In genomic region chr19:52028780-52029123, GRCh38 we compare ENCODE assay signal across 8 cellular contexts. TPM values are rescaled to one million over a fixed set of nuclear protein-coding genes. Genes with fewer than 3 reads are reported as not detected.
DNase-seq lines count a peak whose midpoint lies in the region; ATAC-seq, FAIRE-seq and TF ChIP-seq lines count a peak whose summit lies in the region.

No MANE protein-coding gene starts in this region.

- no peak overlapping the region for H3K4ac ChIP-seq in mesenchymal stem cell (ENCODE audit: low read depth in 1 of 2, low read length in 2 of 2)

- H3K4me3 ChIP-seq in AG04450 (ENCODE audit: low read depth, low read length) (peak overlapping the region; percentile 96), bronchial epithelial cell (ENCODE audit: low read depth, low read length) (peak overlapping the region; percentile 43), mesenchymal stem cell (ENCODE audit: insufficient read depth in 1 of 2, low read depth in 1 of 2, low read length in 2 of 2) (peak overlapping the region; percentile 89 to 93), aorta (ENCODE audit: low read length in 2 of 2) (peak overlapping the region; percentile 20 to 79)

- no peak for DNase-seq in AG04450 (ENCODE audit: low read depth, low spot score)
- DNase-seq in KG1 (lab: John Stamatoyannopoulos, UW): peak; percentile 68
- no peak for DNase-seq in bronchial epithelial cell (ENCODE audit: low read depth)
- no peak for DNase-seq in mesenchymal stem cell
- DNase-seq in aorta: no peak
- DNase-seq in activated CD4-positive, alpha-beta T cell treated with anti-CD3 and anti-CD28 coated beads for 48 hours: no peak
- DNase-seq in KBM-7: no peak

- H4K91ac ChIP-seq in mesenchymal stem cell (ENCODE audit: low read length): no peak overlapping the region

- peak; percentile 26 for ATAC-seq in GM19452 (IDR thresholded peaks at IDR 0.05; ENCODE audit: unreplicated experiment)
- ATAC-seq in aorta (ENCODE audit: low FRiP score): peak; percentile 56

- H3K18ac ChIP-seq in mesenchymal stem cell (ENCODE audit: low read depth in 1 of 2, low read length in 2 of 2): peak overlapping the region; percentile 22 to 97

- H3K27me3 ChIP-seq in AG04450 (ENCODE audit: control insufficient read depth, insufficient read depth, low read length): no peaks in the 10 kb centered on the region
- H3K27me3 ChIP-seq in bronchial epithelial cell (ENCODE audit: control insufficient read depth, insufficient read depth, low read length): no peaks in the 10 kb centered on the region
- no peaks in the 10 kb centered on the region for H3K27me3 ChIP-seq in mesenchymal stem cell (ENCODE audit: control insufficient read depth in 1 of 2, insufficient read depth in 1 of 2, low read length in 2 of 2)
- no peaks in the 10 kb centered on the region for H3K27me3 ChIP-seq in aorta (ENCODE audit: control insufficient read depth in 1 of 2, insufficient read depth in 2 of 2, low read length in 1 of 2)

- peak overlapping the region; percentile 98 for H3K9ac ChIP-seq in mesenchymal stem cell (ENCODE audit: low read length)

- no peak overlapping the region for H2BK120ac ChIP-seq in mesenchymal stem cell (ENCODE audit: low read depth, low read length)

- H3K4me1 ChIP-seq in mesenchymal stem cell (ENCODE audit: control insufficient read depth, insufficient read depth, low read depth, low read length): no peaks in the 10 kb centered on the region
- H3K4me1 ChIP-seq in aorta (ENCODE audit: control insufficient read depth in 1 of 2, insufficient read depth in 2 of 2, low read length in 2 of 2): peaks cover 0 to 5% of the 10 kb centered on the region in 2 donors

- H3K9me3 ChIP-seq in AG04450 (ENCODE audit: control insufficient read depth, insufficient read depth, low read length) (peaks cover 25% of the 10 kb centered on the region), mesenchymal stem cell (ENCODE audit: control insufficient read depth, low read length) (peaks cover 50% of the 10 kb centered on the region), aorta (ENCODE audit: control insufficient read depth, low read length) (peaks cover 15% of the 10 kb centered on the region)

- H2BK15ac ChIP-seq in mesenchymal stem cell (ENCODE audit: low read depth, poor library complexity, severe bottlenecking): no peak overlapping the region

- POLR2A ChIA-PET in AG04450 (lab: Yijun Ruan, JAX): interaction anchor here (0.6 to 1.2 kb wide), 5 partner anchors 20 to 673 kb away, joined by 3 to 6 read pairs (median 4); partner anchors contain the start of gene ZNF432

- peak overlapping the region; percentile 6 for H2BK5ac ChIP-seq in mesenchymal stem cell (ENCODE audit: low read depth, low read length, poor library complexity, severe bottlenecking)

- H2BK12ac ChIP-seq in mesenchymal stem cell (ENCODE audit: low read length in 2 of 2): no peak overlapping the region

- 10% methylated on average over 4 of the region's 5 CpGs for WGBS in mesenchymal stem cell
- WGBS in aorta, 2 donors: 12 to 15% methylated on average over 5 of the region's 5 CpGs

- in situ Hi-C loops in KBM-7 (cut with MboI; ENCODE audit: low pct_unique_long_range_greater_than_20kb, low sequenced_read_pairs): no loop called here

- peaks cover 6% of the 10 kb centered on the region for H3K36me3 ChIP-seq in bronchial epithelial cell (ENCODE audit: control insufficient read depth, insufficient read depth, low read length)
- H3K36me3 ChIP-seq in mesenchymal stem cell (ENCODE audit: control insufficient read depth in 1 of 2, insufficient read depth in 2 of 2, low read depth in 1 of 2, low read length in 2 of 2): peaks cover 20 to 42% of the 10 kb centered on the region in 2 experiments
- peaks cover 9 to 21% of the 10 kb centered on the region in 2 donors for H3K36me3 ChIP-seq in aorta (ENCODE audit: control insufficient read depth in 1 of 2, insufficient read depth in 2 of 2, low read length in 1 of 2)

- intact Hi-C loops in aorta (cut with DNase I): loop anchor here in 1 of 2 donors (5.0 kb wide), 1 partner anchor 41 kb away; the partner anchor contains the start of gene ZNF350

- no peak overlapping the region for H3K14ac ChIP-seq in mesenchymal stem cell (ENCODE audit: low read length in 2 of 2)

- H3K4me2 ChIP-seq in mesenchymal stem cell (ENCODE audit: low read length, poor library complexity, severe bottlenecking): peak overlapping the region; percentile 90

- FAIRE-seq in bronchial epithelial cell (lab: Jason Lieb, UNC): no peak

- peak overlapping the region; percentile 6 for H2AFZ ChIP-seq in mesenchymal stem cell (ENCODE audit: low read depth, low read length)

- H2AK5ac ChIP-seq in mesenchymal stem cell (ENCODE audit: low read length, severe bottlenecking): no peak overlapping the region

- CTCF ChIA-PET in AG04450 (lab: Charles Lee): no interaction called here

- peaks cover 18% of the 10 kb centered on the region for H3K79me1 ChIP-seq in mesenchymal stem cell (replicated peaks; ENCODE audit: low read length, poor library complexity, severe bottlenecking)

- H3K23ac ChIP-seq in mesenchymal stem cell (ENCODE audit: low read length in 2 of 2): no peak overlapping the region

- TF ChIP-seq CTCF in AG04450 (IDR thresholded peaks at IDR 0.05; ENCODE audit: low read depth, low read length): no peak
- TF ChIP-seq CTCF in bronchial epithelial cell (IDR thresholded peaks at IDR 0.05; ENCODE audit: insufficient read depth, low read length, severe bottlenecking): no peak

- H3K27ac ChIP-seq in AG04450 (ENCODE audit: low read depth, low read length) (peak overlapping the region; percentile 96), mesenchymal stem cell (ENCODE audit: low read length, poor library complexity, severe bottlenecking) (peak overlapping the region; percentile 75), aorta (ENCODE audit: low read depth in 1 of 2, low read length in 2 of 2) (peak overlapping the region; percentile 38 to 57)

- H4K8ac ChIP-seq in mesenchymal stem cell (ENCODE audit: low read length): peak overlapping the region; percentile 35

RNA-seq across cellular contexts. Expression of gene ZNF614, which starts 0.6 kb away (rescaled TPM):
- 5.2 and 7.2 TPM in 2 replicates for polyA plus RNA-seq in AG04450 (2011; rRNA removed)
- polyA minus RNA-seq in AG04450 (2011; rRNA and poly(A)+ RNA removed): 3.1 and 6.8 TPM in 2 replicates
- total RNA-seq in bronchial epithelial cell: 8.1 and 9.0 TPM in 2 replicates
- 4.3 TPM for polyA plus RNA-seq in mesenchymal stem cell (2013, experiment 1 of 2)
- 4.2 TPM for polyA plus RNA-seq in mesenchymal stem cell (2013, experiment 2 of 2)
- total RNA-seq in aorta: 1 to 10 TPM; 8.1 to 9.3 TPM
- polyA plus RNA-seq in aorta: 1 to 10 TPM; 3.8 to 4.3 TPM

RNA-seq across cellular contexts. Expression of gene ZNF432, which starts 19.9 kb away (rescaled TPM):
- polyA plus RNA-seq in AG04450 (2011; rRNA removed): 5.8 and 6.2 TPM in 2 replicates
- polyA minus RNA-seq in AG04450 (2011; rRNA and poly(A)+ RNA removed): 8.7 and 13.5 TPM in 2 replicates
- 8.2 and 17.2 TPM in 2 replicates for total RNA-seq in bronchial epithelial cell
- 4.7 TPM for polyA plus RNA-seq in mesenchymal stem cell (2013, experiment 1 of 2)
- polyA plus RNA-seq in mesenchymal stem cell (2013, experiment 2 of 2): 4.9 TPM
- 10 to 100 TPM; 21.4 to 22.0 TPM for total RNA-seq in aorta
- polyA plus RNA-seq in aorta: 10 to 100 TPM in 1 of 2 donors, 1 to 10 TPM in 1; 4.1 to 14.3 TPM

RNA-seq across cellular contexts. Expression of gene ZNF615, which starts 20.7 kb away (rescaled TPM):
- polyA plus RNA-seq in AG04450 (2011; rRNA removed) (5.0 and 7.6 TPM in 2 replicates), aorta (10 to 100 TPM in 1 of 2 donors, 1 to 10 TPM in 1; 4.6 to 10.1 TPM)
- polyA minus RNA-seq in AG04450 (2011; rRNA and poly(A)+ RNA removed): 12.0 and 17.5 TPM in 2 replicates
- total RNA-seq in bronchial epithelial cell (9.0 and 12.4 TPM in 2 replicates), aorta (10 to 100 TPM; 11.7 to 18.9 TPM)
- 3.2 TPM for polyA plus RNA-seq in mesenchymal stem cell (2013, experiment 1 of 2)
- polyA plus RNA-seq in mesenchymal stem cell (2013, experiment 2 of 2): 3.5 TPM

RNA-seq across cellular contexts. Expression of gene ZNF350, which starts 42.1 kb away (rescaled TPM):
- polyA plus RNA-seq in AG04450 (2011; rRNA removed) (7.6 and 9.4 TPM in 2 replicates), aorta (10 to 100 TPM in 1 of 2 donors, 1 to 10 TPM in 1; 9.9 to 11.9 TPM)
- 11.9 and 12.9 TPM in 2 replicates for polyA minus RNA-seq in AG04450 (2011; rRNA and poly(A)+ RNA removed)
- total RNA-seq in bronchial epithelial cell (11.6 TPM in 2 replicates), aorta (10 to 100 TPM; 13.2 to 17.7 TPM)
- 3.7 TPM for polyA plus RNA-seq in mesenchymal stem cell (2013, experiment 1 of 2)
- 3.6 TPM for polyA plus RNA-seq in mesenchymal stem cell (2013, experiment 2 of 2)

Comparison
In these comparisons a context has a peak if more than half of its experiments do, and no peak if none do; other contexts are left out.
1. H3K4me3 ChIP-seq: peak in every context shown above with its lines; median percentile 96 in AG04450; 91 in mesenchymal stem cell; 50 in aorta; 43 in bronchial epithelial cell.